In genomic region chr20:44018684-44019637, GRCh38 we compare ENCODE assay signal across 8 cellular contexts.
DNase-seq lines count a peak whose midpoint lies in the region; ATAC-seq and FAIRE-seq lines count a peak whose summit lies in the region.

No MANE protein-coding gene starts in this region.

- H3K56ac ChIP-seq in mesendoderm (ENCODE audit: low read length): no peak overlapping the region

- no peak for DNase-seq in CD4-positive, CD25-positive, alpha-beta regulatory T cell
- DNase-seq in HTR-8/SVneo (ENCODE audit: insufficient read length, low spot score) (no peak), COLO829 (ENCODE audit: low spot score) (no peak), mesendoderm (no peak), cerebellar cortex (ENCODE audit: low spot score) (no peak)
- DNase-seq in natural killer cell treated with Interleukin-12 subunit alpha and Interleukin-12 subunit beta and Interleukin-15 and Interleukin-18, amount 100 ng/mL, for 72 hours (ENCODE audit: low spot score): no peak

- no peaks in the 10 kb centered on the region for H3K79me1 ChIP-seq in mesendoderm (ENCODE audit: low read length)

- no peaks in the 10 kb centered on the region for H3K79me2 ChIP-seq in mesendoderm (ENCODE audit: control insufficient read depth, insufficient read depth, low read length)

- peak overlapping the region in 1 of 3 donors; percentile 70 for H3K27ac Mint-ChIP-seq in CD4-positive, CD25-positive, alpha-beta regulatory T cell
- H3K27ac Mint-ChIP-seq in natural killer cell treated with Interleukin-12 subunit alpha and Interleukin-12 subunit beta and Interleukin-15 and Interleukin-18, amount 100 ng/mL, for 72 hours: peak overlapping the region; percentile 80 to 91

- H2AK5ac ChIP-seq in mesendoderm (ENCODE audit: low read length): no peak overlapping the region

- no peaks in the 10 kb centered on the region for H3K36me3 ChIP-seq in CD4-positive, CD25-positive, alpha-beta regulatory T cell (ENCODE audit: control insufficient read depth, insufficient read depth, low read length)
- no peaks in the 10 kb centered on the region for H3K36me3 ChIP-seq in mesendoderm (ENCODE audit: control insufficient read depth, insufficient read depth, low read length)

- no peak overlapping the region for H4K5ac ChIP-seq in mesendoderm (ENCODE audit: low read length)

- no peak overlapping the region for H2BK15ac ChIP-seq in mesendoderm (replicated peaks; ENCODE audit: low read depth)

- no peak for ATAC-seq in CD4-positive, CD25-positive, alpha-beta regulatory T cell (ENCODE audit: low read depth in 2 of 2)
- peak in 1 of 2 donors; percentile 11 for ATAC-seq in natural killer cell treated with Interleukin-12 subunit alpha and Interleukin-12 subunit beta and Interleukin-15 and Interleukin-18, amount 100 ng/mL, for 72 hours
- no peak for ATAC-seq in HG02623 (IDR thresholded peaks at IDR 0.05; ENCODE audit: unreplicated experiment)

- H2BK120ac ChIP-seq in mesendoderm (ENCODE audit: low read depth, low read length): no peak overlapping the region

- H3K4ac ChIP-seq in mesendoderm (ENCODE audit: low read depth, low read length): no peak overlapping the region

- H3K36me3 Mint-ChIP-seq in CD4-positive, CD25-positive, alpha-beta regulatory T cell: no peaks in the 10 kb centered on the region
- no peaks in the 10 kb centered on the region for H3K36me3 Mint-ChIP-seq in natural killer cell treated with Interleukin-12 subunit alpha and Interleukin-12 subunit beta and Interleukin-15 and Interleukin-18, amount 100 ng/mL, for 72 hours

- H3K4me1 Mint-ChIP-seq in CD4-positive, CD25-positive, alpha-beta regulatory T cell: peaks cover 11 to 35% (median 23%) of the 10 kb centered on the region in 4 donors
- H3K4me1 Mint-ChIP-seq in natural killer cell treated with Interleukin-12 subunit alpha and Interleukin-12 subunit beta and Interleukin-15 and Interleukin-18, amount 100 ng/mL, for 72 hours (ENCODE audit: low read depth in 2 of 2): peaks cover 34 to 42% of the 10 kb centered on the region in 2 donors

- H2BK5ac ChIP-seq in mesendoderm (ENCODE audit: low read length): no peak overlapping the region

- H3K27me3 Mint-ChIP-seq in CD4-positive, CD25-positive, alpha-beta regulatory T cell: peaks cover 9% of the 10 kb centered on the region
- peaks cover 15 to 19% of the 10 kb centered on the region in 2 donors for H3K27me3 Mint-ChIP-seq in natural killer cell treated with Interleukin-12 subunit alpha and Interleukin-12 subunit beta and Interleukin-15 and Interleukin-18, amount 100 ng/mL, for 72 hours

- peaks cover 25% of the 10 kb centered on the region for H3K4me1 ChIP-seq in CD4-positive, CD25-positive, alpha-beta regulatory T cell (ENCODE audit: control insufficient read depth, insufficient read depth, low read length, poor library complexity, severe bottlenecking)
- H3K4me1 ChIP-seq in mesendoderm (ENCODE audit: control insufficient read depth, low read depth, low read length): no peaks in the 10 kb centered on the region

- H3K4me2 ChIP-seq in mesendoderm (ENCODE audit: low read length): no peak overlapping the region

- H3K4me3 ChIP-seq in CD4-positive, CD25-positive, alpha-beta regulatory T cell (ENCODE audit: low read depth, low read length): peak overlapping the region; percentile 72
- no peak overlapping the region for H3K4me3 ChIP-seq in mesendoderm (ENCODE audit: low read length)

- no peaks in the 10 kb centered on the region for H3K9me3 Mint-ChIP-seq in CD4-positive, CD25-positive, alpha-beta regulatory T cell
- no peaks in the 10 kb centered on the region for H3K9me3 Mint-ChIP-seq in natural killer cell treated with Interleukin-12 subunit alpha and Interleukin-12 subunit beta and Interleukin-15 and Interleukin-18, amount 100 ng/mL, for 72 hours

- no peak overlapping the region for H3K23ac ChIP-seq in mesendoderm (ENCODE audit: low read length)

- H4K8ac ChIP-seq in mesendoderm (ENCODE audit: low read depth, low read length): no peak overlapping the region

- peak overlapping the region in 3 of 4 donors; percentile 37 to 79 (median 73) for H3K4me3 Mint-ChIP-seq in CD4-positive, CD25-positive, alpha-beta regulatory T cell
- H3K4me3 Mint-ChIP-seq in natural killer cell treated with Interleukin-12 subunit alpha and Interleukin-12 subunit beta and Interleukin-15 and Interleukin-18, amount 100 ng/mL, for 72 hours: peak overlapping the region; percentile 83

- no peak overlapping the region for H3K18ac ChIP-seq in mesendoderm (ENCODE audit: low read length)

- WGBS in mesendoderm (ENCODE audit: extremely low coverage, insufficient coverage, low lambda C conversion rate): no CpG with 5 or more reads among the region's 7 CpGs

- no peak overlapping the region for H3K27ac ChIP-seq in CD4-positive, CD25-positive, alpha-beta regulatory T cell (ENCODE audit: insufficient read depth, low read length, poor library complexity, severe bottlenecking)
- peak overlapping the region; percentile 32 for H3K27ac ChIP-seq in angular gyrus (ENCODE audit: low read depth, low read length)
- no peak overlapping the region for H3K27ac ChIP-seq in mesendoderm (ENCODE audit: low read depth, low read length)

- H3K9me3 ChIP-seq in CD4-positive, CD25-positive, alpha-beta regulatory T cell (ENCODE audit: control insufficient read depth in 2 of 2, low read length in 2 of 2): no peaks in the 10 kb centered on the region

- peak; percentile 65 for FAIRE-seq in HTR-8/SVneo (lab: Jason Lieb, UNC)

- H3K9ac ChIP-seq in mesendoderm (ENCODE audit: low read length): no peak overlapping the region

- H3K27me3 ChIP-seq in CD4-positive, CD25-positive, alpha-beta regulatory T cell (ENCODE audit: control insufficient read depth, insufficient read depth, low read length): no peaks in the 10 kb centered on the region
- no peaks in the 10 kb centered on the region for H3K27me3 ChIP-seq in mesendoderm (ENCODE audit: insufficient read depth, low read length, poor library complexity)
